Comparison of ENCODE assay signal across 8 cellular contexts in the genomic region with DNA sequence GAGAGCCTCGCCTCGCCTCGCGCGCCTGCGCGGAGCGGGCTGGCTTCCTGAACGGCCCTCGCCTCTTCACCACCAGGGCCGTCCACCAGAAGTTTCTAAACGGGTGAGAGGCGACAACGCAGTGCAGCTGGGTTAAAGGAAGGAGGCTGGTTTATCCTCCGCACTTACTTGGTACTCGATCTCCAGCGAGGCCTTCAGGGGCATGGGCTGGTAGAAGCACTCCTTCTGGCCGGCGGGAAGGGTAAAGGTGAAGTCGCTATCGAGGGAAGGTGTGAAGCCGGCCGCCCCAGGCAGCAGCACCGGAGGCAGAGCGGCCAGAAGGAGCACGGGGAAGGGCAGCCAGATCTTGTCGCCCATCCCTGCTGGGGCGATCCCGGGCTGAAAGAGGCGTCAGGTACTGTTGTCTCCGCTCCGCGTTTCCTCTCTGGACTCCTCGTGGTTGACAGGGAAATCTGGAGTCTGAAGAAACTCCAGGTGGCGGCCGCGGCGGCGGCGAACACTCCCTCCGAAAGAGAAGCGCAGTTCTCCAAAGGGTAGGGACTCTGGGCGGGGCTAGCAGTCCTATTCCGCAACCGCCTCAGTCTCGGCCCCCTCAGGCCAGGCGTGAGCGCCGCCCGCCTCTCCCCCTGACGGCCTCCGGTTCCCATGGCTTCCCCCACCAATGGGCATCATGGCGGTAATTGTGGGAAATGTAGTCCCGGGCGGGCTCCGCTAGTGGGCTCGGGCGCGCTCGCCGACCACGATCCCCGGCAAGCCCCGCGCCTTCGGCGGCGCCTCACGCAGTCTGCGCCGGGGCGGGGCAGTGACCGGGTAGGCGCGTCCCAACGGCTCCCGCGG. TPM values are rescaled to one million over a fixed set of nuclear protein-coding genes. Genes with fewer than 3 reads are reported as not detected.
DNase-seq lines count a peak whose midpoint lies in the region; TF ChIP-seq lines count a peak whose summit lies in the region.

A gene (minus strand): TSS at position 528 of the 837 bp plus-strand sequence. CDS start 171 bp downstream, at position 357.

- intact Hi-C loops in esophagus squamous epithelium (cut with DNase I) = loop anchor here (10.0 kb wide), 1 partner anchor 105 kb away; a partner anchor contains a TSS

- DNase-seq in EH (ENCODE audit: low read depth) (peak; percentile 99), GM23248 (peak; percentile 99), Kasumi-1 (lab: John Stamatoyannopoulos, UW) (peak; percentile 96 to 97), RKO (ENCODE audit: low spot score) (peak; percentile 97), activated T-helper 1 cell treated with Interleukin-2 at 50 U/mL for 16 hours (ENCODE audit: low read depth) (peak; percentile 93), esophagus squamous epithelium (lab: John Stamatoyannopoulos, UW) (peak; percentile 88), myocyte (ENCODE audit: low read depth) (peak; percentile 99)
- DNase-seq in stimulated activated CD8-positive, alpha-beta memory T cell treated with anti-CD3 and anti-CD28 coated beads, Interleukin-7, amount 100 ng/mL, for 48 hours (ENCODE audit: extremely low read depth in 1 of 2, low read depth in 1 of 2) = peak; percentile 94 to 96

- peak within 1 kb of the TSS; percentile 99 for H3K9ac ChIP-seq in GM23248

- TF ChIP-seq POLR2A in esophagus squamous epithelium (IDR thresholded peaks at IDR 0.05) = peak in 2 of 4 donors; percentile 92 to 97

- H3K27me3 ChIP-seq in GM23248 (replicated peaks; ENCODE audit: insufficient read depth) = no peaks in the 10 kb centered on the region
- H3K27me3 ChIP-seq in esophagus squamous epithelium = no peaks in the 10 kb centered on the region

- peak within 1 kb of the TSS; percentile 88 for H3K4me2 ChIP-seq in GM23248 (ENCODE audit: unreplicated experiment)

- H3K27ac ChIP-seq in GM23248 (peak within 1 kb of the TSS; percentile 99), esophagus squamous epithelium (peak within 1 kb of the TSS; percentile 92 to 100 (median 100))

- H3F3A ChIP-seq in GM23248 (ENCODE audit: insufficient read depth) = peaks cover 26% of the 10 kb centered on the region

- H3K4me1 ChIP-seq in GM23248 (ENCODE audit: insufficient read depth) (peaks cover 22% of the 10 kb centered on the region; the same call in 1 of the 2 replicates), esophagus squamous epithelium (peaks cover 0 to 41% (median 14%) of the 10 kb centered on the region in 3 donors)

- H3K4me3 ChIP-seq in GM23248 (peak within 1 kb of the TSS; percentile 91), esophagus squamous epithelium (peak within 1 kb of the TSS; percentile 53 to 98 (median 92))

- in situ Hi-C loops in GM23248 (cut with MboI) = no loop called here

- peak in 5 of 6 experiments; percentile 5 to 50 (median 37) for TF ChIP-seq CTCF in esophagus squamous epithelium (IDR thresholded peaks at IDR 0.05)

- H3K9me3 ChIP-seq in GM23248 (ENCODE audit: low read depth) (no peaks in the 10 kb centered on the region), esophagus squamous epithelium (no peaks in the 10 kb centered on the region)

- 1% methylated on average over 69 to 70 of the region's 78 CpGs for WGBS in GM23248 (ENCODE audit: low coverage in 1 of 2, low lambda C conversion rate in 2 of 2, missing lambda C conversion rate in 2 of 2), 2 experiments
- WGBS in esophagus squamous epithelium, 2 donors = 1% methylated on average over 12 to 31 of the region's 78 CpGs

- H4K20me1 ChIP-seq in GM23248 (ENCODE audit: insufficient read depth) = no peaks in the 10 kb centered on the region; the same call in 1 of the 2 replicates

- H3K79me2 ChIP-seq in GM23248 (ENCODE audit: insufficient read depth) = peaks cover 80% of the 10 kb centered on the region

- H3K36me3 ChIP-seq in GM23248 (ENCODE audit: low read depth) = no peaks in the 10 kb centered on the region
- H3K36me3 ChIP-seq in esophagus squamous epithelium = peaks cover 0 to under 1% (median 0%) of the 10 kb centered on the region in 3 donors

- no peaks in the 10 kb centered on the region for H3K9me2 ChIP-seq in GM23248 (ENCODE audit: insufficient read depth)

- H2AFZ ChIP-seq in GM23248 = peak within 1 kb of the TSS; percentile 79

RNA-seq across cellular contexts. Expression of the gene that starts here (rescaled TPM):
- total RNA-seq in GM23248 (2014; rRNA removed; shearing (Covaris generic)) = 37.4 and 39.0 TPM in 2 replicates
- 49.2 and 53.9 TPM in 2 replicates for polyA plus RNA-seq in GM23248 (2016; fragmentation: Nextera tagmentation; extraction: Ambion mirVana)
- 10 to 100 TPM; 28.7 to 47.9 (median 39.1) TPM for total RNA-seq in esophagus squamous epithelium
- 42.9 and 49.7 TPM in 2 replicates for total RNA-seq in myocyte
- 22.0 TPM for polyA plus RNA-seq in myocyte (2012)

Comparison
In these comparisons a context has a peak if more than half of its experiments do, and no peak if none do; other contexts are left out.
1. Peak in every context shown above with its lines: DNase-seq, H3K4me3 ChIP-seq and H3K27ac ChIP-seq.